Comparison of ENCODE assay signal across 8 cellular contexts in genomic region chr1:44485229-44485932, GRCh38.
DNase-seq lines count a peak whose midpoint lies in the region; FAIRE-seq and TF ChIP-seq lines count a peak whose summit lies in the region.

No MANE protein-coding gene starts in this region.

- TF ChIP-seq CTCF in coronary artery (IDR thresholded peaks at IDR 0.05) (no peak), osteoblast (IDR thresholded peaks at IDR 0.05; ENCODE audit: extremely low read depth, low read depth, low read length) (no peak)

- no peaks in the 10 kb centered on the region for H3K36me3 ChIP-seq in osteoblast (ENCODE audit: insufficient read depth, low read length)

- H3K79me2 ChIP-seq in osteoblast (ENCODE audit: insufficient read depth, low read length), result no peaks in the 10 kb centered on the region

- FAIRE-seq in GM19239 (lab: Jason Lieb, UNC), result no peak

- H3K4me2 ChIP-seq in osteoblast (ENCODE audit: insufficient read depth, low read length), result peak overlapping the region; percentile 70

- peak overlapping the region; percentile 16 for H2AFZ ChIP-seq in osteoblast (ENCODE audit: low read length)

- H3K9me3 ChIP-seq in osteoblast (ENCODE audit: low read depth, low read length), result no peaks in the 10 kb centered on the region

- DNase-seq in GM04503 (ENCODE audit: low read depth) (peak; percentile 43), NCI-H460 (ENCODE audit: extremely low read depth, low read depth) (peak; percentile 76), coronary artery (ENCODE audit: low spot score) (no peak), osteoblast (ENCODE audit: insufficient read length, low spot score, missing footprints) (peak; percentile 81), G401 (ENCODE audit: low spot score) (no peak), GM19239 (ENCODE audit: insufficient read length, low spot score) (no peak), globus pallidus (ENCODE audit: low spot score) (no peak), islet precursor cell (no peak)

- no peaks in the 10 kb centered on the region for H4K20me1 ChIP-seq in osteoblast (ENCODE audit: insufficient read depth, low read length)

- in situ Hi-C loops in G401 (cut with HindIII; ENCODE audit: low sequenced_read_pairs), result no loop called here

- H3K4me3 ChIP-seq in coronary artery, result no peak overlapping the region
- no peak overlapping the region for H3K4me3 ChIP-seq in osteoblast (ENCODE audit: insufficient read depth, low read length)

- H3K27ac ChIP-seq in coronary artery (peak overlapping the region; percentile 63 to 64), osteoblast (ENCODE audit: low read depth, low read length) (peak overlapping the region; percentile 86)

- peaks cover 30% of the 10 kb centered on the region for H3K4me1 ChIP-seq in osteoblast (ENCODE audit: insufficient read depth, low read length)

- peaks cover 22% of the 10 kb centered on the region for H3K27me3 ChIP-seq in osteoblast (ENCODE audit: insufficient read depth, low read length)

Comparison
In these comparisons a context has a peak if more than half of its experiments do, and no peak if none do; other contexts are left out.
1. DNase-seq: peak in GM04503 (single experiment), NCI-H460 (single experiment) and osteoblast (single experiment); none in coronary artery (single experiment), G401 (single experiment), GM19239 (single experiment), globus pallidus (single experiment) and islet precursor cell (single experiment).